ENCODE assay signal across 9 cellular contexts in the genomic region with DNA sequence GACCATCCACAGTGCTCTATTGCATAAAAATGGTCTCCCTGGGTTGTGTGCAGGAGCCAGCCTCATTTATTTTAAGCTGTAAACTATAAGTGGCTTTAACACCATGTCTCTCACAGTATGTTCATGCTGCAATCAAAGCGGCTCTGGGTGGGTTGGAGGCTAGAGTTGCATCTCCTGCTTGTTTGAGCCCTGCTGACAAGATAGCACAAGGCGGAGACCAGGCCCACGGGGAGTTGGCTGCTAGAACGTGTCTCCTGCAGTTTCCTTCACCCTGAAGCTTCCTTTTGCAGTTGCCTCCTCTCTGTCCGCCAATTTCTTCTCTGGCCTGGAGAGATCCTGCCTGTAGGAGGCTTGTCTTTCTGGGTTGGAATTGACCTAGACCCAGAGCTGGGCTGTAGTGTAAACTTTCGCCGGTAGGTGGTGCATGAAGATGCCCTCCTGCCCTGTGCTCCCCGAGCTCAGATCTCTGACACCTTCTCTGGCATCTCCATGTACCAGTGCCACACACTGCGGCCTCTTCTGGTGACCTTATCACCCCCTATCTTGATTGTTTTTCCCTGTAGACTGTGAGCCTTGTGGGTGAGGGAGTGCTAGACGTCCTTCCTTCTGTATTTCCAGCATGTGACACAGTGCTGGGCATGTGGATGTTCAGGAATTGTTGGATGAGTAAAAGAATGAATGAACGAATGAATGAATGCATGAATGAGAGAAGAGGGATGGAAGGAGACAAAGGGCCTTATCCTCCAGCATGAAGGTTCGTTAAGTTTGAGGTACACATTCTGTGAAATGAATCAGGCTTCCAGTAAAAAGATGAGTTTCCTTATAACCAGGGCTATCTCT. TPM values are rescaled to one million over a fixed set of nuclear protein-coding genes. Genes with fewer than 3 reads are reported as not detected.
DNase-seq lines count a peak whose midpoint lies in the region; ATAC-seq and TF ChIP-seq lines count a peak whose summit lies in the region.
"Had no signal": no experiment of that assay in that cellular context is flagged by ENCODE, and none has a peak within 500 bp of the region (broad histone marks: within the 10 kb centered on the region; RNA-seq: fewer than 3 reads in every experiment).

No MANE protein-coding gene starts in this region.

- H3K27me3 Mint-ChIP-seq in T-helper 2 cell treated with Interferon-gamma antibody and Interleukin-4, amounts not matched to agents 5 μg/mL and 100 μg/mL, for 36 hours (ENCODE audit: low read depth): no peaks in the 10 kb centered on the region

- no peak overlapping the region for H3K27ac ChIP-seq in spleen

- DNase-seq in G401 (ENCODE audit: low spot score) (peak; percentile 76), Kasumi-1 (lab: John Stamatoyannopoulos, UW) (peak; percentile 73 to 80), amygdala (lab: John Stamatoyannopoulos, UW) (peak in 31 of 56 donors; percentile 10 to 72 (median 34)), hippocampal formation (lab: John Stamatoyannopoulos, UW) (peak; percentile 6 to 51), spleen (peak; percentile 85)
- peak; percentile 65 for DNase-seq in T-helper 2 cell treated with Interferon-gamma antibody and Interleukin-4, amounts not matched to agents 5 μg/mL and 100 μg/mL, for 36 hours (ENCODE audit: low spot score)

- H3K4me1 ChIP-seq in spleen: peaks cover 0 to 20% (median 8%) of the 10 kb centered on the region in 6 donors

- WGBS in spleen, 5 donors: 29 to 39% (median 35%) methylated on average over 12 of the region's 12 CpGs

- H3K27ac Mint-ChIP-seq in T-helper 2 cell treated with Interferon-gamma antibody and Interleukin-4, amounts not matched to agents 5 μg/mL and 100 μg/mL, for 36 hours: no peak overlapping the region

- no peaks in the 10 kb centered on the region for H3K36me3 ChIP-seq in spleen

- ATAC-seq in GM21737 (IDR thresholded peaks at IDR 0.05; ENCODE audit: unreplicated experiment): peak; percentile 85
- ATAC-seq in HG03039 (IDR thresholded peaks at IDR 0.05; ENCODE audit: unreplicated experiment): no peak

- H3K4me3 Mint-ChIP-seq in T-helper 2 cell treated with Interferon-gamma antibody and Interleukin-4, amounts not matched to agents 5 μg/mL and 100 μg/mL, for 36 hours: no peak overlapping the region

- no peaks in the 10 kb centered on the region for H3K9me3 Mint-ChIP-seq in T-helper 2 cell treated with Interferon-gamma antibody and Interleukin-4, amounts not matched to agents 5 μg/mL and 100 μg/mL, for 36 hours

- H3K4me1 Mint-ChIP-seq in T-helper 2 cell treated with Interferon-gamma antibody and Interleukin-4, amounts not matched to agents 5 μg/mL and 100 μg/mL, for 36 hours (ENCODE audit: low read depth): peaks cover 3% of the 10 kb centered on the region

- no peak overlapping the region for H3K4me3 ChIP-seq in spleen

- TF ChIP-seq CTCF in spleen (IDR thresholded peaks at IDR 0.05 in 8 of 11, conservative IDR thresholded peaks at IDR 0.05 in 3 of 11): peak; percentile 77 to 91 (median 87)

- no peaks in the 10 kb centered on the region for H3K27me3 ChIP-seq in spleen (replicated peaks in 1 of 7)

- in situ Hi-C loops in G401 (cut with HindIII; ENCODE audit: low sequenced_read_pairs): loop anchor here (25.0 kb wide), 1 partner anchor 151 kb away; no protein-coding TSS in a partner anchor

- H3K9me3 ChIP-seq in spleen: no peaks in the 10 kb centered on the region

- no peak for TF ChIP-seq POLR2A in spleen (IDR thresholded peaks at IDR 0.05)

- no peaks in the 10 kb centered on the region for H3K36me3 Mint-ChIP-seq in T-helper 2 cell treated with Interferon-gamma antibody and Interleukin-4, amounts not matched to agents 5 μg/mL and 100 μg/mL, for 36 hours (ENCODE audit: low read depth)

- intact Hi-C loops in spleen (cut with DNase I; ENCODE audit: low total_unique reads): loop anchor here (2.0 to 5.0 kb wide), 2 partner anchors 100 to 141 kb away; no protein-coding TSS in a partner anchor

RNA-seq across cellular contexts. Expression of a gene that starts 10.4 kb away (rescaled TPM):
- total RNA-seq in G401 (2014; rRNA removed; shearing (Covaris generic)): 1.5 and 3.3 TPM in 2 replicates
- 1 to 10 TPM in 2 of 7 donors, under 1 TPM in 5; 0.23 to 1.1 (median 0.56) TPM for total RNA-seq in spleen
- polyA plus RNA-seq in spleen: under 1 TPM; 0.07 to 0.29 (median 0.08) TPM

RNA-seq across cellular contexts. Expression of a gene that starts 39.4 kb away (rescaled TPM):
- not detected in 2 replicates for total RNA-seq in G401 (2014; rRNA removed; shearing (Covaris generic))
- total RNA-seq in spleen: not detected
- polyA plus RNA-seq in spleen: not detected
- total RNA-seq: mononuclear cell had no signal

RNA-seq across cellular contexts. Expression of a gene that starts 44.5 kb away (rescaled TPM):
- total RNA-seq in G401 (2014; rRNA removed; shearing (Covaris generic)): 98.8 and 145 TPM in 2 replicates
- 100 to 1,000 TPM; 168 to 251 (median 209) TPM for total RNA-seq in spleen
- 100 to 1,000 TPM in 1 of 3 donors, 10 to 100 TPM in 2; 70.8 to 103 (median 91.8) TPM for polyA plus RNA-seq in spleen

RNA-seq across cellular contexts. Expression of a gene that starts 44.6 kb away (rescaled TPM):
- 7.9 and 20.6 TPM in 2 replicates for total RNA-seq in G401 (2014; rRNA removed; shearing (Covaris generic))
- 10 to 100 TPM in 6 of 7 donors, 1 to 10 TPM in 1; 4.4 to 16.1 (median 11.4) TPM for total RNA-seq in spleen
- 10 to 100 TPM in 2 of 3 donors, 1 to 10 TPM in 1; 7.5 to 18.8 (median 13.9) TPM for polyA plus RNA-seq in spleen

Comparison
In these comparisons a context has a peak if more than half of its experiments do, and no peak if none do; other contexts are left out.
1. DNase-seq: peak in every context shown above with its lines; median percentile 85 in spleen; 76 in Kasumi-1; 76 in G401; 65 in T-helper 2 cell treated with Interferon-gamma antibody and Interleukin-4, amounts not matched to agents 5 μg/mL and 100 μg/mL, for 36 hours; 34 in amygdala; 28 in hippocampal formation.